16 cellular contexts compared by ENCODE assay signal in genomic region chr2:24111407-24111861, GRCh38. TPM values are rescaled to one million over a fixed set of nuclear protein-coding genes. Genes with fewer than 3 reads are reported as not detected.
DNase-seq lines count a peak whose midpoint lies in the region; ATAC-seq, FAIRE-seq and TF ChIP-seq lines count a peak whose summit lies in the region.
"Had no signal": no experiment of that assay in that cellular context is flagged by ENCODE, and none has a peak within 500 bp of the region (broad histone marks: within the 10 kb centered on the region; RNA-seq: fewer than 3 reads in every experiment).

No MANE protein-coding gene starts in this region.

- peaks cover 12 to 20% of the 10 kb centered on the region in 2 donors for H3K36me3 Mint-ChIP-seq in CD4-positive, alpha-beta memory T cell
- H3K36me3 Mint-ChIP-seq: activated naive CD4-positive, alpha-beta T cell treated with anti-CD3 and anti-CD28 coated beads, Interleukin-2, amount 10 ng/mL, durations not matched to agents 7 days and 5 days had no signal

- peaks cover 3 to 23% (median 15%) of the 10 kb centered on the region in 8 donors for H3K9me3 Mint-ChIP-seq in CD4-positive, alpha-beta memory T cell

- intact Hi-C loops in HepG2 (cut with micrococcal nuclease; ENCODE audit: unreplicated experiment) (no loop called here), right lobe of liver (cut with DNase I) (no loop called here), heart right ventricle (cut with DNase I) (no loop called here), sigmoid colon (cut with DNase I) (no loop called here)
- intact Hi-C loops in CD4-positive, alpha-beta memory T cell (cut with micrococcal nuclease): no loop called here

- peaks cover 26% of the 10 kb centered on the region for H3K4me1 ChIP-seq in HepG2 (ENCODE audit: insufficient read depth, low read length)
- H3K4me1 ChIP-seq in right lobe of liver: peaks cover 0 to 3% (median 0%) of the 10 kb centered on the region in 4 donors
- peaks cover 0 to 12% (median 0%) of the 10 kb centered on the region in 9 donors for H3K4me1 ChIP-seq in heart right ventricle
- no peaks in the 10 kb centered on the region for H3K4me1 ChIP-seq in CD4-positive, alpha-beta memory T cell (ENCODE audit: insufficient read depth, low read length)
- no peaks in the 10 kb centered on the region for H3K4me1 ChIP-seq in sigmoid colon

- no peaks in the 10 kb centered on the region for H3K79me2 ChIP-seq in HepG2 (ENCODE audit: insufficient read depth, low read length)

- CTCF ChIA-PET in HepG2 (lab: Yijun Ruan, JAX; ENCODE audit: low intra/inter-chr PET ratio, low total read pairs): interaction anchor here (0.8 kb wide), 1 partner anchor 27 kb away, joined by 3 read pairs; the partner anchor contains the start of gene TP53I3
- CTCF ChIA-PET in CD4-positive, alpha-beta memory T cell (lab: Charles Lee; ENCODE audit: partially characterized antibody): no interaction called here

- in situ Hi-C loops in HepG2 (cut with HindIII; ENCODE audit: extremely low pct_ligation_motif_present, low pct_unique_long_range_greater_than_20kb): no loop called here

- no peak overlapping the region for H2AFZ ChIP-seq in HepG2 (ENCODE audit: low read length)

- H3K27me3 Mint-ChIP-seq in CD4-positive, alpha-beta memory T cell: no peaks in the 10 kb centered on the region
- H3K27me3 Mint-ChIP-seq: activated naive CD4-positive, alpha-beta T cell treated with anti-CD3 and anti-CD28 coated beads, Interleukin-2, amount 10 ng/mL, durations not matched to agents 7 days and 5 days; dendritic cell treated with granulocyte-macrophage colony-stimulating factor and Interleukin-4, amounts not matched to agents 40 ng/mL and 50 ng/mL, for 4 days had no signal

- no peaks in the 10 kb centered on the region for H4K20me1 ChIP-seq in HepG2 (ENCODE audit: insufficient read depth, low read length)

- H3K27ac ChIP-seq in HepG2 (ENCODE audit: extremely low read length, insufficient read depth, low read length) (no peak overlapping the region), right lobe of liver (no peak overlapping the region), heart right ventricle (peak overlapping the region in 6 of 10 donors; percentile 10 to 59 (median 16)), sigmoid colon (no peak overlapping the region)
- H3K27ac ChIP-seq in CD4-positive, alpha-beta memory T cell (ENCODE audit: low read depth, low read length): no peak overlapping the region

- H3K36me3 ChIP-seq in HepG2 (replicated peaks in 1 of 2; ENCODE audit: control insufficient read depth in 1 of 2, insufficient read depth in 2 of 2, low read length in 2 of 2) (no peaks in the 10 kb centered on the region), right lobe of liver (no peaks in the 10 kb centered on the region), heart right ventricle (peaks cover 0 to 10% (median 0%) of the 10 kb centered on the region in 9 donors), sigmoid colon (peaks cover 0 to 8% (median 0%) of the 10 kb centered on the region in 4 donors)
- H3K36me3 ChIP-seq in CD4-positive, alpha-beta memory T cell (ENCODE audit: insufficient read depth, low read length): no peaks in the 10 kb centered on the region

- no peak for FAIRE-seq in HepG2 (lab: Jason Lieb, UNC)
- FAIRE-seq: frontal cortex had no signal

- TF ChIP-seq CTCF in HepG2 (CRISPR knock-in tag; IDR thresholded peaks at IDR 0.05) (no peak), right lobe of liver (IDR thresholded peaks at IDR 0.05) (no peak), heart right ventricle (IDR thresholded peaks at IDR 0.05) (no peak), sigmoid colon (IDR thresholded peaks at IDR 0.05) (no peak)

- TF ChIP-seq EP300 in HepG2 (IDR thresholded peaks at IDR 0.05; ENCODE audit: low read depth in 2 of 2, low read length in 2 of 2): no peak
- TF ChIP-seq EP300 in HepG2 (CRISPR knock-in tag; IDR thresholded peaks at IDR 0.05; ENCODE audit: borderline replicate concordance): no peak
- TF ChIP-seq EP300 in sigmoid colon (IDR thresholded peaks at IDR 0.05): no peak

- TF ChIP-seq POLR2A in HepG2 (IDR thresholded peaks at IDR 0.05; ENCODE audit: insufficient read depth in 1 of 2, low read depth in 2 of 2, low read length in 2 of 2) (no peak), right lobe of liver (IDR thresholded peaks at IDR 0.05) (no peak), sigmoid colon (IDR thresholded peaks at IDR 0.05) (no peak)

- H3K9me3 ChIP-seq in HepG2 (ENCODE audit: low read length) (peaks cover 15% of the 10 kb centered on the region), right lobe of liver (no peaks in the 10 kb centered on the region), heart right ventricle (peaks cover 0 to 29% (median 0%) of the 10 kb centered on the region in 11 donors), sigmoid colon (no peaks in the 10 kb centered on the region)
- no peaks in the 10 kb centered on the region for H3K9me3 ChIP-seq in CD4-positive, alpha-beta memory T cell (ENCODE audit: control insufficient read depth in 1 of 2, low read length in 2 of 2)

- H3K4me3 ChIP-seq in HepG2 (replicated peaks in 1 of 3; ENCODE audit: insufficient read depth in 1 of 3, low read depth in 2 of 3, low read length in 3 of 3) (no peak overlapping the region), right lobe of liver (no peak overlapping the region), heart right ventricle (no peak overlapping the region), sigmoid colon (no peak overlapping the region)
- no peak overlapping the region for H3K4me3 ChIP-seq in CD4-positive, alpha-beta memory T cell (ENCODE audit: low read length in 2 of 2)

- H3K27ac Mint-ChIP-seq in CD4-positive, alpha-beta memory T cell: no peak overlapping the region
- H3K27ac Mint-ChIP-seq: activated CD4-positive, alpha-beta memory T cell treated with anti-CD3 and anti-CD28 coated beads, Interleukin-2, amount 10 ng/mL, durations not matched to agents 7 days and 5 days; activated naive CD4-positive, alpha-beta T cell treated with anti-CD3 and anti-CD28 coated beads, Interleukin-2, amount 10 ng/mL, durations not matched to agents 7 days and 5 days; dendritic cell treated with granulocyte-macrophage colony-stimulating factor and Interleukin-4, amounts not matched to agents 40 ng/mL and 50 ng/mL, for 4 days had no signal

- H3K4me2 ChIP-seq in HepG2 (ENCODE audit: low read depth, low read length): no peak overlapping the region

- H3K9ac ChIP-seq in HepG2 (ENCODE audit: insufficient read depth, low read depth, low read length): no peak overlapping the region

- H3K4me3 Mint-ChIP-seq in CD4-positive, alpha-beta memory T cell: no peak overlapping the region
- H3K4me3 Mint-ChIP-seq: activated CD4-positive, alpha-beta memory T cell treated with anti-CD3 and anti-CD28 coated beads, Interleukin-2, amount 10 ng/mL, durations not matched to agents 7 days and 5 days; activated naive CD4-positive, alpha-beta T cell treated with anti-CD3 and anti-CD28 coated beads, Interleukin-2, amount 10 ng/mL, durations not matched to agents 7 days and 5 days; dendritic cell treated with granulocyte-macrophage colony-stimulating factor and Interleukin-4, amounts not matched to agents 40 ng/mL and 50 ng/mL, for 4 days had no signal

- WGBS in HepG2 (ENCODE audit: low lambda C conversion rate): 16% methylated on average over 2 of the region's 2 CpGs
- WGBS in right lobe of liver (ENCODE audit: insufficient coverage, low coverage, low lambda C conversion rate, missing lambda C conversion rate): 65% methylated on average over 2 of the region's 2 CpGs
- WGBS in heart right ventricle, 2 donors: 38 to 46% methylated on average over 2 of the region's 2 CpGs
- WGBS in sigmoid colon, 2 donors: 75 to 84% methylated on average over 2 of the region's 2 CpGs

- H3K4me1 Mint-ChIP-seq in CD4-positive, alpha-beta memory T cell: peaks cover 0 to 1% (median 0%) of the 10 kb centered on the region in 4 donors
- H3K4me1 Mint-ChIP-seq: activated CD4-positive, alpha-beta memory T cell treated with anti-CD3 and anti-CD28 coated beads, Interleukin-2, amount 10 ng/mL, durations not matched to agents 7 days and 5 days; activated naive CD4-positive, alpha-beta T cell treated with anti-CD3 and anti-CD28 coated beads, Interleukin-2, amount 10 ng/mL, durations not matched to agents 7 days and 5 days had no signal

- no TSS peak for BruUV-seq in HepG2 (replicated peaks; lab: Mats Ljungman, UMichigan)

- DNase-seq in HepG2 (ENCODE audit: low spot score): no peak
- DNase-seq in right lobe of liver: no peak
- no peak for DNase-seq in heart right ventricle
- DNase-seq in CD4-positive, alpha-beta memory T cell: no peak
- no peak for DNase-seq in sigmoid colon
- DNase-seq in stimulated activated CD4-positive, alpha-beta T cell treated with anti-CD3 and anti-CD28 coated beads, Interleukin-15, amount 100 ng/mL, for 24 hours: no peak
- DNase-seq: activated CD4-positive, alpha-beta memory T cell treated with anti-CD3 and anti-CD28 coated beads, Interleukin-2, amount 10 ng/mL, durations not matched to agents 7 days and 5 days; activated naive CD4-positive, alpha-beta T cell treated with anti-CD3 and anti-CD28 coated beads, Interleukin-2, amount 10 ng/mL, durations not matched to agents 7 days and 5 days; DMS79; left colon; NCI-H2107; stimulated activated CD4-positive, alpha-beta T cell treated with anti-CD3 and anti-CD28 coated beads, Interleukin-4, amount 100 ng/mL, for 1 hour had no signal

- H3K27me3 ChIP-seq in HepG2 (ENCODE audit: control insufficient read depth in 1 of 2, insufficient read depth in 2 of 2, low read length in 2 of 2) (no peaks in the 10 kb centered on the region), right lobe of liver (no peaks in the 10 kb centered on the region), heart right ventricle (no peaks in the 10 kb centered on the region), sigmoid colon (no peaks in the 10 kb centered on the region)
- no peaks in the 10 kb centered on the region for H3K27me3 ChIP-seq in CD4-positive, alpha-beta memory T cell (ENCODE audit: insufficient read depth, low read length)

- TF ChIP-seq RAD21 in HepG2 (CRISPR knock-in tag; IDR thresholded peaks at IDR 0.05): no peak

- ATAC-seq in HepG2 (peak; percentile 21; the same call in 1 of the 3 replicates), right lobe of liver (no peak), heart right ventricle (peak in 7 of 8 donors; percentile 43 to 83 (median 64))
- ATAC-seq: left colon had no signal

- POLR2A ChIA-PET in HepG2 (lab: Yijun Ruan, JAX): interaction anchor here (1.7 to 1.8 kb wide), 2 partner anchors 11 to 28 kb away, joined by 5 to 7 read pairs; partner anchors contain the start of gene PFN4
- POLR2A ChIA-PET in CD4-positive, alpha-beta memory T cell (lab: Charles Lee; ENCODE audit: partially characterized antibody): no interaction called here

RNA-seq across cellular contexts. Expression of gene PFN4, which starts 11.7 kb away (rescaled TPM):
- total RNA-seq in HepG2 (2016; rRNA removed; fragmentation: Illumina TruSeq; extraction: Trizol): 0.20 TPM in 1 of 2 replicates, not detected in the other
- total RNA-seq in HepG2 (2016; cell fraction: cytosol; rRNA removed; fragmentation: Illumina TruSeq; extraction: Trizol; ENCODE audit: low read depth): 0.30 TPM in 1 of 2 replicates, not detected in the other
- total RNA-seq in HepG2 (2016; cell fraction: insoluble cytoplasmic fraction; rRNA removed; fragmentation: Illumina TruSeq; extraction: Trizol): 0.27 TPM in 1 of 2 replicates, not detected in the other
- total RNA-seq in HepG2 (2016; cell fraction: membrane; rRNA removed; fragmentation: Illumina TruSeq; extraction: Trizol): not detected in 2 replicates
- not detected in 2 replicates for total RNA-seq in HepG2 (2016; cell fraction: nucleus; rRNA removed; fragmentation: Illumina TruSeq; extraction: Trizol)
- polyA plus RNA-seq in HepG2 (2011; rRNA removed): 0.12 TPM in 1 of 2 replicates, not detected in the other
- polyA plus RNA-seq in HepG2 (2011; cell fraction: cytosol; rRNA removed): not detected in 2 replicates
- not detected in 2 replicates for polyA plus RNA-seq in HepG2 (2011; cell fraction: nucleus; rRNA removed)
- not detected in 2 replicates for polyA plus RNA-seq in HepG2 (2012)
- 0.29 TPM in 1 of 2 replicates, not detected in the other for polyA plus RNA-seq in HepG2 (2016; cell fraction: cytosol; fragmentation: Illumina TruSeq; extraction: Trizol; ENCODE audit: low read depth)
- not detected in 2 replicates for polyA plus RNA-seq in HepG2 (2016; cell fraction: insoluble cytoplasmic fraction; fragmentation: Illumina TruSeq; extraction: Trizol; ENCODE audit: low read depth)
- polyA plus RNA-seq in HepG2 (2016; cell fraction: membrane; fragmentation: Illumina TruSeq; extraction: Trizol; ENCODE audit: low read depth): not detected in 2 replicates
- not detected in 2 replicates for polyA plus RNA-seq in HepG2 (2016; cell fraction: nucleus; fragmentation: Illumina TruSeq; extraction: Trizol; ENCODE audit: insufficient read depth, low read depth)
- polyA minus RNA-seq in HepG2 (2011; rRNA and poly(A)+ RNA removed; ENCODE audit: low replicate concordance): not detected in 2 replicates
- not detected in 2 replicates for polyA minus RNA-seq in HepG2 (2011; cell fraction: cytosol; rRNA and poly(A)+ RNA removed)
- not detected in 2 replicates for polyA minus RNA-seq in HepG2 (2011; cell fraction: nucleus; rRNA and poly(A)+ RNA removed)
- total RNA-seq in right lobe of liver: under 1 TPM in 4 of 6 experiments, not detected in 2; 0.22 to 0.66 (median 0.30) TPM
- 1 to 10 TPM in 2 of 10 donors, under 1 TPM in 6, not detected in 2; 0.35 to 1.6 (median 0.78) TPM for total RNA-seq in heart right ventricle
- polyA plus RNA-seq in heart right ventricle: 1 to 10 TPM in 1 of 2 donors, under 1 TPM in 1; 0.28 to 2.3 TPM
- not detected for total RNA-seq in CD4-positive, alpha-beta memory T cell
- polyA plus RNA-seq in CD4-positive, alpha-beta memory T cell: not detected
- 1 to 10 TPM in 1 of 4 donors, not detected in 3; 1.9 TPM for total RNA-seq in sigmoid colon
- under 1 TPM in 1 of 3 donors, not detected in 2; 0.12 TPM for polyA plus RNA-seq in sigmoid colon
- total RNA-seq: A673; activated CD4-positive, alpha-beta memory T cell treated with anti-CD3 and anti-CD28 coated beads, Interleukin-2, amount 10 ng/mL, durations not matched to agents 7 days and 5 days; frontal cortex; left colon; T-helper 2 cell treated with Interferon-gamma antibody and Interleukin-4, amounts not matched to agents 100 ng/mL and 5 ng/mL, for 36 hours had no signal

RNA-seq across cellular contexts. Expression of gene FAM228B, which starts 11.8 kb away (rescaled TPM):
- 0.45 and 1.1 TPM in 2 replicates for total RNA-seq in HepG2 (2016; rRNA removed; fragmentation: Illumina TruSeq; extraction: Trizol)
- total RNA-seq in HepG2 (2016; cell fraction: cytosol; rRNA removed; fragmentation: Illumina TruSeq; extraction: Trizol; ENCODE audit: low read depth): 2.2 and 2.7 TPM in 2 replicates
- total RNA-seq in HepG2 (2016; cell fraction: insoluble cytoplasmic fraction; rRNA removed; fragmentation: Illumina TruSeq; extraction: Trizol): 0.54 and 1.5 TPM in 2 replicates
- 1.1 and 1.2 TPM in 2 replicates for total RNA-seq in HepG2 (2016; cell fraction: membrane; rRNA removed; fragmentation: Illumina TruSeq; extraction: Trizol)
- total RNA-seq in HepG2 (2016; cell fraction: nucleus; rRNA removed; fragmentation: Illumina TruSeq; extraction: Trizol): 1.8 and 2.0 TPM in 2 replicates
- polyA plus RNA-seq in HepG2 (2011; rRNA removed): 0.79 and 0.99 TPM in 2 replicates
- polyA plus RNA-seq in HepG2 (2011; cell fraction: cytosol; rRNA removed): 0.25 and 0.60 TPM in 2 replicates
- 0.92 and 1.5 TPM in 2 replicates for polyA plus RNA-seq in HepG2 (2011; cell fraction: nucleus; rRNA removed)
- polyA plus RNA-seq in HepG2 (2012): 2.7 and 3.0 TPM in 2 replicates
- 0.25 and 0.80 TPM in 2 replicates for polyA plus RNA-seq in HepG2 (2016; cell fraction: cytosol; fragmentation: Illumina TruSeq; extraction: Trizol; ENCODE audit: low read depth)
- polyA plus RNA-seq in HepG2 (2016; cell fraction: insoluble cytoplasmic fraction; fragmentation: Illumina TruSeq; extraction: Trizol; ENCODE audit: low read depth): 0.59 and 0.74 TPM in 2 replicates
- 0.38 TPM in 2 replicates for polyA plus RNA-seq in HepG2 (2016; cell fraction: membrane; fragmentation: Illumina TruSeq; extraction: Trizol; ENCODE audit: low read depth)
- polyA plus RNA-seq in HepG2 (2016; cell fraction: nucleus; fragmentation: Illumina TruSeq; extraction: Trizol; ENCODE audit: insufficient read depth, low read depth): 1.7 and 1.9 TPM in 2 replicates
- polyA minus RNA-seq in HepG2 (2011; rRNA and poly(A)+ RNA removed; ENCODE audit: low replicate concordance): 1.3 and 1.4 TPM in 2 replicates
- 0.70 and 0.99 TPM in 2 replicates for polyA minus RNA-seq in HepG2 (2011; cell fraction: cytosol; rRNA and poly(A)+ RNA removed)
- polyA minus RNA-seq in HepG2 (2011; cell fraction: nucleus; rRNA and poly(A)+ RNA removed): 1.9 and 2.2 TPM in 2 replicates
- 1 to 10 TPM; 2.8 to 4.6 (median 3.7) TPM for total RNA-seq in right lobe of liver
- total RNA-seq in heart right ventricle: 10 to 100 TPM; 21.6 to 35.4 (median 27.3) TPM
- 10 to 100 TPM in 1 of 2 donors, 1 to 10 TPM in 1; 4.7 to 76.4 TPM for polyA plus RNA-seq in heart right ventricle
- total RNA-seq in CD4-positive, alpha-beta memory T cell: 10 to 100 TPM; 17.2 to 24.4 TPM
- 1 to 10 TPM; 4.5 to 7.4 TPM for polyA plus RNA-seq in CD4-positive, alpha-beta memory T cell
- 10 to 100 TPM; 24.7 to 44.1 (median 37.2) TPM for total RNA-seq in sigmoid colon
- 10 to 100 TPM in 1 of 3 donors, 1 to 10 TPM in 2; 1.4 to 11.4 (median 4.7) TPM for polyA plus RNA-seq in sigmoid colon

RNA-seq across cellular contexts. Expression of gene TP53I3, which starts 26.8 kb away (rescaled TPM):
- 44.1 and 48.2 TPM in 2 replicates for total RNA-seq in HepG2 (2016; rRNA removed; fragmentation: Illumina TruSeq; extraction: Trizol)
- 20.7 and 22.2 TPM in 2 replicates for total RNA-seq in HepG2 (2016; cell fraction: cytosol; rRNA removed; fragmentation: Illumina TruSeq; extraction: Trizol; ENCODE audit: low read depth)
- total RNA-seq in HepG2 (2016; cell fraction: insoluble cytoplasmic fraction; rRNA removed; fragmentation: Illumina TruSeq; extraction: Trizol): 42.9 and 49.7 TPM in 2 replicates
- total RNA-seq in HepG2 (2016; cell fraction: membrane; rRNA removed; fragmentation: Illumina TruSeq; extraction: Trizol): 24.0 and 30.6 TPM in 2 replicates
- 28.3 and 28.4 TPM in 2 replicates for total RNA-seq in HepG2 (2016; cell fraction: nucleus; rRNA removed; fragmentation: Illumina TruSeq; extraction: Trizol)
- polyA plus RNA-seq in HepG2 (2011; rRNA removed): 24.6 and 25.0 TPM in 2 replicates
- polyA plus RNA-seq in HepG2 (2011; cell fraction: cytosol; rRNA removed): 21.0 and 30.0 TPM in 2 replicates
- 49.6 and 56.9 TPM in 2 replicates for polyA plus RNA-seq in HepG2 (2011; cell fraction: nucleus; rRNA removed)
- polyA plus RNA-seq in HepG2 (2012): 12.6 and 13.5 TPM in 2 replicates
- polyA plus RNA-seq in HepG2 (2016; cell fraction: cytosol; fragmentation: Illumina TruSeq; extraction: Trizol; ENCODE audit: low read depth): 21.7 and 25.2 TPM in 2 replicates
- 42.5 and 45.3 TPM in 2 replicates for polyA plus RNA-seq in HepG2 (2016; cell fraction: insoluble cytoplasmic fraction; fragmentation: Illumina TruSeq; extraction: Trizol; ENCODE audit: low read depth)
- polyA plus RNA-seq in HepG2 (2016; cell fraction: membrane; fragmentation: Illumina TruSeq; extraction: Trizol; ENCODE audit: low read depth): 19.9 and 20.6 TPM in 2 replicates
- 57.4 and 58.7 TPM in 2 replicates for polyA plus RNA-seq in HepG2 (2016; cell fraction: nucleus; fragmentation: Illumina TruSeq; extraction: Trizol; ENCODE audit: insufficient read depth, low read depth)
- polyA minus RNA-seq in HepG2 (2011; rRNA and poly(A)+ RNA removed; ENCODE audit: low replicate concordance): 28.4 and 29.9 TPM in 2 replicates
- 7.3 and 10.7 TPM in 2 replicates for polyA minus RNA-seq in HepG2 (2011; cell fraction: cytosol; rRNA and poly(A)+ RNA removed)
- 11.7 and 12.7 TPM in 2 replicates for polyA minus RNA-seq in HepG2 (2011; cell fraction: nucleus; rRNA and poly(A)+ RNA removed)
- 10 to 100 TPM in 3 of 6 experiments, 1 to 10 TPM in 3; 5.2 to 20.4 (median 9.6) TPM for total RNA-seq in right lobe of liver
- total RNA-seq in heart right ventricle: 10 to 100 TPM in 6 of 10 donors, 1 to 10 TPM in 4; 8.7 to 18.3 (median 12.3) TPM
- polyA plus RNA-seq in heart right ventricle: 10 to 100 TPM; 16.4 to 17.2 TPM
- under 1 TPM; 0.20 to 0.47 TPM for total RNA-seq in CD4-positive, alpha-beta memory T cell
- under 1 TPM in 1 of 2 donors, not detected in 1; 0.15 TPM for polyA plus RNA-seq in CD4-positive, alpha-beta memory T cell
- 10 to 100 TPM in 2 of 4 donors, 1 to 10 TPM in 2; 3.6 to 27.7 (median 16.8) TPM for total RNA-seq in sigmoid colon
- polyA plus RNA-seq in sigmoid colon: 100 to 1,000 TPM in 1 of 3 donors, 10 to 100 TPM in 2; 74.5 to 144 (median 88.3) TPM

RNA-seq across cellular contexts. Expression of gene SF3B6, which starts 35.3 kb away (rescaled TPM):
- 182 and 254 TPM in 2 replicates for total RNA-seq in HepG2 (2016; rRNA removed; fragmentation: Illumina TruSeq; extraction: Trizol)
- total RNA-seq in HepG2 (2016; cell fraction: cytosol; rRNA removed; fragmentation: Illumina TruSeq; extraction: Trizol; ENCODE audit: low read depth): 45.9 and 48.0 TPM in 2 replicates
- total RNA-seq in HepG2 (2016; cell fraction: insoluble cytoplasmic fraction; rRNA removed; fragmentation: Illumina TruSeq; extraction: Trizol): 184 and 279 TPM in 2 replicates
- total RNA-seq in HepG2 (2016; cell fraction: membrane; rRNA removed; fragmentation: Illumina TruSeq; extraction: Trizol): 58.5 and 66.4 TPM in 2 replicates
- 61.8 and 72.9 TPM in 2 replicates for total RNA-seq in HepG2 (2016; cell fraction: nucleus; rRNA removed; fragmentation: Illumina TruSeq; extraction: Trizol)
- 140 and 177 TPM in 2 replicates for polyA plus RNA-seq in HepG2 (2011; rRNA removed)
- 101 and 135 TPM in 2 replicates for polyA plus RNA-seq in HepG2 (2011; cell fraction: cytosol; rRNA removed)
- polyA plus RNA-seq in HepG2 (2011; cell fraction: nucleus; rRNA removed): 24.9 and 35.7 TPM in 2 replicates
- polyA plus RNA-seq in HepG2 (2012): 159 and 167 TPM in 2 replicates
- 35.5 and 45.7 TPM in 2 replicates for polyA plus RNA-seq in HepG2 (2016; cell fraction: cytosol; fragmentation: Illumina TruSeq; extraction: Trizol; ENCODE audit: low read depth)
- polyA plus RNA-seq in HepG2 (2016; cell fraction: insoluble cytoplasmic fraction; fragmentation: Illumina TruSeq; extraction: Trizol; ENCODE audit: low read depth): 279 and 313 TPM in 2 replicates
- 54.3 and 63.6 TPM in 2 replicates for polyA plus RNA-seq in HepG2 (2016; cell fraction: membrane; fragmentation: Illumina TruSeq; extraction: Trizol; ENCODE audit: low read depth)
- polyA plus RNA-seq in HepG2 (2016; cell fraction: nucleus; fragmentation: Illumina TruSeq; extraction: Trizol; ENCODE audit: insufficient read depth, low read depth): 127 TPM in 2 replicates
- polyA minus RNA-seq in HepG2 (2011; rRNA and poly(A)+ RNA removed; ENCODE audit: low replicate concordance): 17.1 and 27.0 TPM in 2 replicates
- 30.5 and 35.6 TPM in 2 replicates for polyA minus RNA-seq in HepG2 (2011; cell fraction: cytosol; rRNA and poly(A)+ RNA removed)
- polyA minus RNA-seq in HepG2 (2011; cell fraction: nucleus; rRNA and poly(A)+ RNA removed): 21.8 and 26.1 TPM in 2 replicates
- total RNA-seq in right lobe of liver: 10 to 100 TPM; 32.7 to 70.8 (median 40.3) TPM
- 10 to 100 TPM; 52.9 to 64.6 (median 57.4) TPM for total RNA-seq in heart right ventricle
- 10 to 100 TPM; 29.2 to 81.7 TPM for polyA plus RNA-seq in heart right ventricle
- total RNA-seq in CD4-positive, alpha-beta memory T cell: 10 to 100 TPM; 50.0 to 55.3 TPM
- polyA plus RNA-seq in CD4-positive, alpha-beta memory T cell: 100 to 1,000 TPM; 180 to 238 TPM
- total RNA-seq in sigmoid colon: 100 to 1,000 TPM in 3 of 4 donors, 10 to 100 TPM in 1; 95.6 to 140 (median 135) TPM
- 100 to 1,000 TPM; 163 to 255 (median 183) TPM for polyA plus RNA-seq in sigmoid colon

Comparison
In these comparisons a context has a peak if more than half of its experiments do, and no peak if none do; other contexts are left out.
1. ATAC-seq: peak in HepG2 (single experiment) and heart right ventricle (7 of 8); none in right lobe of liver (0 of 4).
2. H3K27ac ChIP-seq: peak in heart right ventricle (6 of 10); none in HepG2 (single experiment), right lobe of liver (0 of 3), CD4-positive, alpha-beta memory T cell (single experiment) and sigmoid colon (0 of 4).